ENCODE assay signal across 14 cellular contexts in genomic region chr5:78127875-78128274, GRCh38.
DNase-seq lines count a peak whose midpoint lies in the region; ATAC-seq and TF ChIP-seq lines count a peak whose summit lies in the region.
"Had no signal": no experiment of that assay in that cellular context is flagged by ENCODE, and none has a peak within 500 bp of the region (broad histone marks: within the 10 kb centered on the region; RNA-seq: fewer than 3 reads in every experiment).

No MANE protein-coding gene starts in this region.

- 82 to 85% methylated on average over 3 of the region's 3 CpGs for WGBS in thyroid gland, 2 donors

- H3K4me3 Mint-ChIP-seq in MCF 10A (ENCODE audit: unreplicated experiment) (no peak overlapping the region), mesothelial cell of epicardium (no peak overlapping the region)
- H3K4me3 Mint-ChIP-seq: activated CD4-positive, alpha-beta T cell treated with anti-CD3 and anti-CD28 coated beads for 36 hours; activated naive CD4-positive, alpha-beta T cell treated with anti-CD3 and anti-CD28 coated beads, Interleukin-2, amount 10 ng/mL, durations not matched to agents 7 days and 5 days had no signal

- DNase-seq in MCF 10A (ENCODE audit: unreplicated experiment) (no peak), breast epithelium (ENCODE audit: low spot score in 2 of 2) (no peak), OCI-M1 (lab: John Stamatoyannopoulos, UW) (peak; percentile 7), fibroblast of villous mesenchyme (ENCODE audit: low read depth) (no peak), mesothelial cell of epicardium (ENCODE audit: low spot score in 2 of 2, unreplicated experiment in 2 of 2) (no peak), thyroid gland (no peak), uterus (no peak)
- DNase-seq: activated CD4-positive, alpha-beta T cell treated with anti-CD3 and anti-CD28 coated beads for 36 hours; activated naive CD4-positive, alpha-beta T cell treated with anti-CD3 and anti-CD28 coated beads, Interleukin-2, amount 10 ng/mL, durations not matched to agents 7 days and 5 days; AML-193; NCI-H2171 treated with DMSO at 0.1 percent for 48 hours; SHP77 treated with DMSO at 0.1 percent for 48 hours had no signal

- TF ChIP-seq CTCF in MCF 10A (IDR thresholded peaks at IDR 0.05; ENCODE audit: unreplicated experiment) (peak; percentile 13), breast epithelium (IDR thresholded peaks at IDR 0.05) (no peak), fibroblast of villous mesenchyme (IDR thresholded peaks at IDR 0.05; ENCODE audit: insufficient read depth, low read depth, low read length) (peak; percentile 18), mesothelial cell of epicardium (IDR thresholded peaks at IDR 0.05; ENCODE audit: unreplicated experiment) (no peak), thyroid gland (IDR thresholded peaks at IDR 0.05) (peak in 1 of 6 experiments; percentile 10), uterus (IDR thresholded peaks at IDR 0.05) (no peak)

- H3K27me3 ChIP-seq in breast epithelium (no peaks in the 10 kb centered on the region), thyroid gland (no peaks in the 10 kb centered on the region), uterus (no peaks in the 10 kb centered on the region)

- peaks cover 14% of the 10 kb centered on the region for H3K36me3 Mint-ChIP-seq in MCF 10A (ENCODE audit: insufficient read depth, unreplicated experiment)
- H3K36me3 Mint-ChIP-seq in mesothelial cell of epicardium, result peaks cover 12% of the 10 kb centered on the region

- POLR2A ChIA-PET in MCF 10A (lab: Yijun Ruan, JAX), result interaction anchor here (1.0 kb wide), 1 partner anchor 9 kb away, joined by 3 read pairs; no protein-coding TSS in a partner anchor

- ATAC-seq in GM21381 (IDR thresholded peaks at IDR 0.05; ENCODE audit: unreplicated experiment), result no peak
- ATAC-seq: activated CD4-positive, alpha-beta T cell treated with anti-CD3 and anti-CD28 coated beads for 36 hours; HepG2 had no signal

- H3K4me1 ChIP-seq in breast epithelium, result no peaks in the 10 kb centered on the region
- no peaks in the 10 kb centered on the region for H3K4me1 ChIP-seq in thyroid gland
- no peaks in the 10 kb centered on the region for H3K4me1 ChIP-seq in uterus

- no peak for TF ChIP-seq POLR2A in breast epithelium (IDR thresholded peaks at IDR 0.05)
- TF ChIP-seq POLR2A in thyroid gland (IDR thresholded peaks at IDR 0.05), result no peak
- TF ChIP-seq POLR2A in uterus (IDR thresholded peaks at IDR 0.05), result no peak

- H3K4me3 ChIP-seq in breast epithelium (no peak overlapping the region), fibroblast of villous mesenchyme (ENCODE audit: low read depth, low read length) (no peak overlapping the region), thyroid gland (replicated peaks in 1 of 3) (no peak overlapping the region), uterus (no peak overlapping the region)

- H3K27ac Mint-ChIP-seq in MCF 10A (ENCODE audit: low read depth, unreplicated experiment) (no peak overlapping the region), mesothelial cell of epicardium (no peak overlapping the region)
- H3K27ac Mint-ChIP-seq: activated CD4-positive, alpha-beta T cell treated with anti-CD3 and anti-CD28 coated beads for 36 hours; activated naive CD4-positive, alpha-beta T cell treated with anti-CD3 and anti-CD28 coated beads, Interleukin-2, amount 10 ng/mL, durations not matched to agents 7 days and 5 days had no signal

- no peaks in the 10 kb centered on the region for H3K4me1 Mint-ChIP-seq in MCF 10A (ENCODE audit: insufficient read depth, unreplicated experiment)
- peaks cover 8% of the 10 kb centered on the region for H3K4me1 Mint-ChIP-seq in mesothelial cell of epicardium
- H3K4me1 Mint-ChIP-seq: activated CD4-positive, alpha-beta T cell treated with anti-CD3 and anti-CD28 coated beads for 36 hours; activated naive CD4-positive, alpha-beta T cell treated with anti-CD3 and anti-CD28 coated beads, Interleukin-2, amount 10 ng/mL, durations not matched to agents 7 days and 5 days had no signal

- intact Hi-C loops in MCF 10A (cut with micrococcal nuclease) (no loop called here), breast epithelium (cut with DNase I; ENCODE audit: low total_unique reads) (no loop called here), thyroid gland (cut with DNase I) (no loop called here), uterus (cut with DNase I; ENCODE audit: low total_unique reads) (no loop called here)

- no peaks in the 10 kb centered on the region for H3K36me3 ChIP-seq in breast epithelium
- no peaks in the 10 kb centered on the region for H3K36me3 ChIP-seq in thyroid gland
- H3K36me3 ChIP-seq in uterus, result no peaks in the 10 kb centered on the region

- no peaks in the 10 kb centered on the region for H3K27me3 Mint-ChIP-seq in MCF 10A (ENCODE audit: insufficient read depth, unreplicated experiment)
- H3K27me3 Mint-ChIP-seq in mesothelial cell of epicardium (ENCODE audit: low read depth), result no peaks in the 10 kb centered on the region
- H3K27me3 Mint-ChIP-seq: activated CD4-positive, alpha-beta T cell treated with anti-CD3 and anti-CD28 coated beads for 36 hours; activated naive CD4-positive, alpha-beta T cell treated with anti-CD3 and anti-CD28 coated beads, Interleukin-2, amount 10 ng/mL, durations not matched to agents 7 days and 5 days had no signal

- H3K27ac ChIP-seq in breast epithelium (no peak overlapping the region), thyroid gland (no peak overlapping the region), uterus (no peak overlapping the region)

- H3K9me3 ChIP-seq in breast epithelium (no peaks in the 10 kb centered on the region), thyroid gland (no peaks in the 10 kb centered on the region), uterus (no peaks in the 10 kb centered on the region)

- CTCF ChIA-PET in MCF 10A (lab: Yijun Ruan, JAX), result no interaction called here

- no TSS peak for BruUV-seq in MCF 10A (replicated peaks; lab: Mats Ljungman, UMichigan)

- H3K9me3 Mint-ChIP-seq in MCF 10A (ENCODE audit: unreplicated experiment) (no peaks in the 10 kb centered on the region), mesothelial cell of epicardium (no peaks in the 10 kb centered on the region)
- H3K9me3 Mint-ChIP-seq: activated naive CD4-positive, alpha-beta T cell treated with anti-CD3 and anti-CD28 coated beads, Interleukin-2, amount 10 ng/mL, durations not matched to agents 7 days and 5 days had no signal

Comparison
In these comparisons a context has a peak if more than half of its experiments do, and no peak if none do; other contexts are left out.
1. CTCF ChIP-seq: peak in MCF 10A (single experiment) and fibroblast of villous mesenchyme (single experiment); none in breast epithelium (0 of 3), mesothelial cell of epicardium (single experiment) and uterus (0 of 4).